In the genomic region with DNA sequence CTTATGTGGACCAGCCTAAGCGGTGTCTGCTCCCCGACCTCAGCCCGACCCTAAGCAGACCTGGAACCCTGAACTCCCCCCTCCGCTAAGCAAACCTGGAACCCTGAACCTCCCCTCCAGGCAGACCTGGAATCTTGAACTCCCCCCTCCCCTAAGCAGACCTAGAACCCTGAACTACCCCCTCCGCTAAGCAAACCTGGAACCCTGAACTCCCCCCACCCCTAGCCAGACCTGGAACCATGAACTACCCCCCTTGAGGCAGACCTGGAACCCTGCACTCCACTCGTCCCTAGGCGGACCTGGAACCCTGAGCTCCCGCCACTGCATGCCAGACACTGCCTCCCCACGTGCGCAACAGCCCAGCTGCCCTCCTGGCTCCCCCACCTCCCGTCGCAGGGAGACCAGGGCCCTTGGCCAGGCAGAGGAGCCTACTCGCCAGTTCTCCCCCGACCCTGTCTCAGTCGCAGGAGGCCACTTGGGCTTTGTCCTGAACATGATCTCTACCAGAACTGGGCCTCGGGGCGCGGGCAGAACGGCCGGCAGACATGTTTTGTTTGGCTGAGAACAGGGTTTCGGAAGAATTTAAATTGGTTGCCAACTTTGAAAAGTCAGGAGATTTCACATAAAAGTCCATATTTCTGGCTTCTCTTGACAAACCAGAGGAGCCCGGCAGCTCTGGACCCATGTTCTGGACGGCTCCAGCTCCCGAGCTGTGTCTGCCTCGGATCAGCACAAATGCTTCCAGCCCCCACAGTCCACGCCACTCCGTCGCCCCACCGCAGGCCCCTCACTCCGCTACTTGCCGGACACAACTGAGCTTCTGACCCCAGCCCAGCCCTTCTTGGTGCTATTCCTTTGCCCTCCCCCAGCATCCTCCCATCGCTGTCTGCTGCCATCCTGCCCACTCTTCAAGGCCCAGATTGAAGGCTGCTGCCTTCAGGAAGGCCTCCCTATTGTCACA, we compare ENCODE assay signal across 18 cellular contexts. TPM values are rescaled to one million over a fixed set of nuclear protein-coding genes. Genes with fewer than 3 reads are reported as not detected.
DNase-seq lines count a peak whose midpoint lies in the region; ATAC-seq and TF ChIP-seq lines count a peak whose summit lies in the region.
"Had no signal": no experiment of that assay in that cellular context is flagged by ENCODE, and none has a peak within 500 bp of the region (broad histone marks: within the 10 kb centered on the region; RNA-seq: fewer than 3 reads in every experiment).

No MANE protein-coding gene starts in this region.

- H3K4me3 Mint-ChIP-seq in nephron = peak overlapping the region in 2 of 3 experiments; percentile 9 to 21

- H3K27ac ChIP-seq in right cardiac atrium (ENCODE audit: low read length) (no peak overlapping the region), aorta (ENCODE audit: low read depth in 1 of 2, low read length in 2 of 2) (peak overlapping the region in 1 of 2 donors; percentile 30)
- H3K27ac ChIP-seq: parathyroid adenoma had no signal

- H3K27me3 ChIP-seq in right cardiac atrium (ENCODE audit: control insufficient read depth, insufficient read depth) = no peaks in the 10 kb centered on the region
- H3K27me3 ChIP-seq in aorta (ENCODE audit: control insufficient read depth in 1 of 2, insufficient read depth in 2 of 2, low read length in 1 of 2) = no peaks in the 10 kb centered on the region

- no peaks in the 10 kb centered on the region for H3K36me3 Mint-ChIP-seq in nephron (ENCODE audit: low read depth)

- H3K4me1 ChIP-seq in right cardiac atrium (ENCODE audit: control insufficient read depth, insufficient read depth, low read length) (peaks cover 5% of the 10 kb centered on the region), aorta (ENCODE audit: control insufficient read depth in 1 of 2, insufficient read depth in 2 of 2, low read length in 2 of 2) (peaks cover 3 to 6% of the 10 kb centered on the region in 2 donors)

- no peaks in the 10 kb centered on the region for H3K9me3 ChIP-seq in right cardiac atrium (ENCODE audit: control insufficient read depth, low read length)
- H3K9me3 ChIP-seq in aorta (ENCODE audit: control insufficient read depth, low read length) = no peaks in the 10 kb centered on the region

- H3K27ac Mint-ChIP-seq in nephron = peak overlapping the region in 2 of 3 experiments; percentile 40 to 77

- H3K4me3 ChIP-seq in right cardiac atrium (ENCODE audit: low read length) (no peak overlapping the region), aorta (ENCODE audit: low read length in 2 of 2) (no peak overlapping the region)

- DNase-seq in right cardiac atrium (peak; percentile 60 to 90 (median 89)), left ventricle myocardium superior (no peak), aorta (no peak), SW 1271 (lab: John Stamatoyannopoulos, UW) (no peak), NOMO-1 treated with dmso at 0.1 percent for 144 hours (lab: John Stamatoyannopoulos, UW; ENCODE audit: unreplicated experiment) (no peak)
- DNase-seq: activated CD4-positive, CD25-positive, alpha-beta regulatory T cell; activated CD8-positive, alpha-beta memory T cell treated with anti-CD3 and anti-CD28 coated beads, Interleukin-2, amount 50 U/mL, for 4 hours; activated naive CD4-positive, alpha-beta T cell; effector memory CD4-positive, alpha-beta T cell; Kasumi-1; NCI-H146; NCI-H226; stimulated activated CD4-positive, alpha-beta T cell treated with anti-CD3 and anti-CD28 coated beads, Interleukin-12 subunit alpha, Interleukin-12 subunit beta, amount 100 ng/mL, for 4 hours; stimulated activated naive CD4-positive, alpha-beta T cell had no signal

- H3K36me3 ChIP-seq in aorta (ENCODE audit: control insufficient read depth in 1 of 2, insufficient read depth in 2 of 2, low read length in 1 of 2) = no peaks in the 10 kb centered on the region

- intact Hi-C loops in right cardiac atrium (cut with DNase I) (no loop called here), left ventricle myocardium superior (cut with micrococcal nuclease) (no loop called here), aorta (cut with DNase I) (no loop called here)

- peaks cover 42% of the 10 kb centered on the region for H3K4me1 Mint-ChIP-seq in nephron

- H3K9me3 Mint-ChIP-seq in nephron = no peaks in the 10 kb centered on the region

- ATAC-seq in right cardiac atrium (peak; percentile 28 to 38), left ventricle myocardium superior (no peak), aorta (ENCODE audit: low FRiP score) (peak; percentile 27)

- H3K27me3 Mint-ChIP-seq in nephron (ENCODE audit: low read depth) = peaks cover 18% of the 10 kb centered on the region

- TF ChIP-seq CTCF in nephron (IDR thresholded peaks at IDR 0.05; ENCODE audit: unreplicated experiment in 3 of 3) = no peak

- WGBS in right cardiac atrium = 67% methylated on average over 32 of the region's 32 CpGs
- WGBS in aorta, 2 donors = 22% methylated on average over 32 of the region's 32 CpGs

RNA-seq across cellular contexts. Expression of a gene that starts 9.3 kb away (rescaled TPM):
- 1 to 10 TPM; 7.0 to 9.2 (median 8.5) TPM for total RNA-seq in right cardiac atrium
- polyA plus RNA-seq in right cardiac atrium = 9.9 TPM
- 16.9 TPM for total RNA-seq in left ventricle myocardium superior
- total RNA-seq in aorta = 10 to 100 TPM in 1 of 2 donors, 1 to 10 TPM in 1; 6.6 to 39.3 TPM
- 1 to 10 TPM; 2.6 to 8.0 TPM for polyA plus RNA-seq in aorta

RNA-seq across cellular contexts. Expression of a gene that starts 34.8 kb away (rescaled TPM):
- total RNA-seq in right cardiac atrium (1 to 10 TPM; 4.4 to 6.4 (median 5.1) TPM), left ventricle myocardium superior (10.8 TPM), aorta (10 to 100 TPM in 1 of 2 donors, 1 to 10 TPM in 1; 6.5 to 34.6 TPM)
- polyA plus RNA-seq in right cardiac atrium (6.6 TPM), aorta (10 to 100 TPM in 1 of 2 donors, 1 to 10 TPM in 1; 9.6 to 22.9 TPM)

RNA-seq across cellular contexts. Expression of a gene that starts 53.6 kb away (rescaled TPM):
- total RNA-seq in right cardiac atrium (10 to 100 TPM; 12.8 to 17.1 (median 15.6) TPM), left ventricle myocardium superior (12.9 TPM), aorta (10 to 100 TPM; 25.9 to 27.0 TPM)
- polyA plus RNA-seq in right cardiac atrium (6.0 TPM), aorta (1 to 10 TPM; 1.9 to 6.5 TPM)

RNA-seq across cellular contexts. Expression of a gene that starts 54.4 kb away (rescaled TPM):
- total RNA-seq in right cardiac atrium (not detected), left ventricle myocardium superior (not detected), aorta (not detected)
- polyA plus RNA-seq in right cardiac atrium (not detected), aorta (1 to 10 TPM in 1 of 2 donors, not detected in 1; 1.3 TPM)
- total RNA-seq: fibroblast of villous mesenchyme; T-helper 2 cell treated with Interferon-gamma antibody and Interleukin-4, amounts not matched to agents 100 ng/mL and 5 ng/mL, for 36 hours had no signal

Comparison
In these comparisons a context has a peak if more than half of its experiments do, and no peak if none do; other contexts are left out.
1. DNase-seq: peak in right cardiac atrium (3 of 3); none in left ventricle myocardium superior (single experiment), aorta (0 of 2), SW 1271 (0 of 2) and NOMO-1 treated with dmso at 0.1 percent for 144 hours (single experiment).